In the genomic region with DNA sequence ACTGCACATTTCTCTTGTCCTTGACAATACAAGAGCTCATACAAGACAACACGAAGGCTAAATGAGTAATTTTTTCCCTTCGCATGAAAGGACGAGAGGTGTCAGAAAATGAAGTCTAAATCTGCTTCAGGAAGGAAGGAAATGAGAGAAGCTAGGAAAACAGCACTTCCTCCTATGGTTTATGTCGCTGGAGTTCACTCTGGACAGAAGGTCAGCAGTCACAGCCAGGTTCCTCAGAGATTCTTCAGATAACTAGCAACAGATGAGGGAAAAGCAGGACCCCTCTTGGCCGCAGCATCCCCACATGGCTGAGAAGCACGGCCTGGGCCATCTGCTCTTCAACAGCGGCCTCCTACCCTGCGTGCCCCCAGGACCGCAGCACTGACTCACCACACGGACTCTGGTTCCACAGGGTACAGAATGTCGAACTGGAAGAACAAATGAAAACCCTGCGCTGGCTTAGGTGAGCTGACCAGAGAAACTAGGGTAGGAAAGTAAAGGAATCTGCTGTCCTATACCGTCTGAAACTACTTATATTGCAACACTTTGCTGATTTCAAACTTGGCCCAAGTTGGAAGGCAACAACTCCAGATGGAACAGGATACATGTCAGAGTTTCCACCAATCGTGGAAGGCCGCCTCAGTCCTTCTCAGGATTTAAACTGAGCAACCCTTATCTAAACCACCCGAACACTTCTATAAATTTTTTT, we compare ENCODE assay signal across 9 cellular contexts. TPM values are rescaled to one million over a fixed set of nuclear protein-coding genes. Genes with fewer than 3 reads are reported as not detected.
DNase-seq lines count a peak whose midpoint lies in the region; ATAC-seq, FAIRE-seq and TF ChIP-seq lines count a peak whose summit lies in the region.
"Had no signal": no experiment of that assay in that cellular context is flagged by ENCODE, and none has a peak within 500 bp of the region (broad histone marks: within the 10 kb centered on the region; RNA-seq: fewer than 3 reads in every experiment).

No MANE protein-coding gene starts in this region.

- H3K27me3 ChIP-seq in astrocyte (ENCODE audit: insufficient read depth, low read length) = no peaks in the 10 kb centered on the region

- H3K4me3 ChIP-seq in astrocyte (ENCODE audit: insufficient read depth, low read depth, low read length) = no peak overlapping the region

- H4K20me1 ChIP-seq in astrocyte (ENCODE audit: insufficient read depth, low read length) = peaks cover 32% of the 10 kb centered on the region

- DNase-seq in GM19239 (ENCODE audit: insufficient read length, low spot score) (no peak), astrocyte (ENCODE audit: low read depth) (peak; percentile 44), islet precursor cell (peak; percentile 80), NCI-H510A (lab: John Stamatoyannopoulos, UW) (no peak)
- no peak for DNase-seq in stimulated activated naive B cell treated with anti-CD40 and anti-IgM and Interleukin-4, amounts not matched to agents 10 μg/mL and 1 μg/mL and 100 μg/mL, for 72 hours
- DNase-seq: effector CD8-positive, alpha-beta T cell had no signal

- peaks cover 2% of the 10 kb centered on the region for H3K36me3 ChIP-seq in astrocyte (ENCODE audit: insufficient read depth, low read length)

- no peaks in the 10 kb centered on the region for H3K9me3 ChIP-seq in astrocyte (ENCODE audit: insufficient read depth, low read depth, low read length)

- H3K4me1 Mint-ChIP-seq in astrocyte (ENCODE audit: low read depth, unreplicated experiment) = peaks cover 13% of the 10 kb centered on the region
- H3K4me1 Mint-ChIP-seq in stimulated activated naive B cell treated with anti-CD40 and anti-IgM and Interleukin-4, amounts not matched to agents 10 μg/mL and 1 μg/mL and 100 μg/mL, for 72 hours = peaks cover 29 to 72% of the 10 kb centered on the region in 2 donors

- peaks cover 99% of the 10 kb centered on the region for H3K79me2 ChIP-seq in astrocyte (ENCODE audit: insufficient read depth, low read length)

- H3K4me3 Mint-ChIP-seq in astrocyte (ENCODE audit: unreplicated experiment) = no peak overlapping the region
- peak overlapping the region; percentile 59 to 75 for H3K4me3 Mint-ChIP-seq in stimulated activated naive B cell treated with anti-CD40 and anti-IgM and Interleukin-4, amounts not matched to agents 10 μg/mL and 1 μg/mL and 100 μg/mL, for 72 hours

- no peak for TF ChIP-seq CTCF in astrocyte (IDR thresholded peaks at IDR 0.05; ENCODE audit: insufficient read depth, low read depth, low read length)

- H3K27ac Mint-ChIP-seq in astrocyte (ENCODE audit: unreplicated experiment) = peak overlapping the region; percentile 21
- peak overlapping the region; percentile 92 for H3K27ac Mint-ChIP-seq in stimulated activated naive B cell treated with anti-CD40 and anti-IgM and Interleukin-4, amounts not matched to agents 10 μg/mL and 1 μg/mL and 100 μg/mL, for 72 hours

- H3K9me3 Mint-ChIP-seq in astrocyte (ENCODE audit: unreplicated experiment) = no peaks in the 10 kb centered on the region
- H3K9me3 Mint-ChIP-seq in stimulated activated naive B cell treated with anti-CD40 and anti-IgM and Interleukin-4, amounts not matched to agents 10 μg/mL and 1 μg/mL and 100 μg/mL, for 72 hours = no peaks in the 10 kb centered on the region

- H3K4me1 ChIP-seq in astrocyte (ENCODE audit: insufficient read depth, low read length) = peaks cover 19% of the 10 kb centered on the region

- H3K36me3 Mint-ChIP-seq in astrocyte (ENCODE audit: low read depth, unreplicated experiment) = peaks cover 12% of the 10 kb centered on the region
- H3K36me3 Mint-ChIP-seq in stimulated activated naive B cell treated with anti-CD40 and anti-IgM and Interleukin-4, amounts not matched to agents 10 μg/mL and 1 μg/mL and 100 μg/mL, for 72 hours = peaks cover 0 to 12% of the 10 kb centered on the region in 2 donors

- H3K27me3 Mint-ChIP-seq in astrocyte (ENCODE audit: low read depth, unreplicated experiment) = no peaks in the 10 kb centered on the region
- H3K27me3 Mint-ChIP-seq in stimulated activated naive B cell treated with anti-CD40 and anti-IgM and Interleukin-4, amounts not matched to agents 10 μg/mL and 1 μg/mL and 100 μg/mL, for 72 hours = no peaks in the 10 kb centered on the region

- peak overlapping the region; percentile 46 for H3K27ac ChIP-seq in astrocyte (ENCODE audit: low read depth, low read length)

- peak overlapping the region; percentile 6 for H3K9ac ChIP-seq in astrocyte (ENCODE audit: low read length)

- FAIRE-seq in GM19239 (lab: Jason Lieb, UNC) = peak; percentile 83
- peak; percentile 65 for FAIRE-seq in astrocyte (lab: Jason Lieb, UNC)

- peak overlapping the region; percentile 60 for H3K4me2 ChIP-seq in astrocyte (ENCODE audit: low read length)

- peak; percentile 64 to 66 for ATAC-seq in stimulated activated naive B cell treated with anti-CD40 and anti-IgM and Interleukin-4, amounts not matched to agents 10 μg/mL and 1 μg/mL and 100 μg/mL, for 72 hours (replicated peaks)
- no peak for ATAC-seq in GM21576 (IDR thresholded peaks at IDR 0.05; ENCODE audit: unreplicated experiment)
- no peak for ATAC-seq in HG02852 (IDR thresholded peaks at IDR 0.05; ENCODE audit: unreplicated experiment)
- ATAC-seq in HG02981 (IDR thresholded peaks at IDR 0.05; ENCODE audit: unreplicated experiment) = no peak

- H2AFZ ChIP-seq in astrocyte (ENCODE audit: low read depth, low read length) = no peak overlapping the region

RNA-seq across cellular contexts. Expression of gene DNMBP, which starts 26.3 kb away (rescaled TPM):
- 17.7 and 24.8 TPM in 2 replicates for total RNA-seq in astrocyte

Comparison
In these comparisons a context has a peak if more than half of its experiments do, and no peak if none do; other contexts are left out.
1. DNase-seq: peak in astrocyte (single experiment) and islet precursor cell (single experiment); none in GM19239 (single experiment), stimulated activated naive B cell treated with anti-CD40 and anti-IgM and Interleukin-4, amounts not matched to agents 10 μg/mL and 1 μg/mL and 100 μg/mL, for 72 hours (single experiment) and NCI-H510A (single experiment).
2. ATAC-seq: peak in stimulated activated naive B cell treated with anti-CD40 and anti-IgM and Interleukin-4, amounts not matched to agents 10 μg/mL and 1 μg/mL and 100 μg/mL, for 72 hours (2 of 2); none in GM21576 (single experiment), HG02852 (single experiment) and HG02981 (single experiment).